ENCODE assay signal across 14 cellular contexts in the genomic region with DNA sequence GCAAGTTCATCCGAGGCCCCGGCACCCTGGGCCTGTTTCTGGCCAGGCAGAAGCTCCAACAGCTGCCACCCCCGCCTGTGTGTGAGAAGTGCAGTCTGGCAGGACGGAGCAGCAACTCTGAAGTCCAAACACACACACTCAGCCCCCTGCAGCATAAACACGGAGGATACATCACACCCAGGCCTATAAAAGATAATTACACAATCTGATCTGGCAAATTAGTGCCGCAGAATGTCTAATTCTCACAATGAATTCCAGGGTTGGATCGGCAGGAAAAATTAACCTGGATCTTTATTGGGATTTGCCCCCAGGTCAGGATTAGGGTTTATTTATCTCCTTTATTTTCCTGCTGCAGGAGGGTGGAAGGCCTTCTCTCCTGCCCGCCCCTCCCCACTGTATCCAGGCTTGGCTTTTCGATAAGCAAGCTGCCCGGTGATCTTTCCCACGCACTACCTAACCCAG.
DNase-seq lines count a peak whose midpoint lies in the region; ATAC-seq and TF ChIP-seq lines count a peak whose summit lies in the region.
"Had no signal": no experiment of that assay in that cellular context is flagged by ENCODE, and none has a peak within 500 bp of the region (broad histone marks: within the 10 kb centered on the region; RNA-seq: fewer than 3 reads in every experiment).

No MANE protein-coding gene starts in this region.

- no peak overlapping the region for H3K23ac ChIP-seq in mesendoderm (ENCODE audit: low read length)

- H2AK5ac ChIP-seq in mesendoderm (ENCODE audit: low read length), result no peak overlapping the region

- no peak overlapping the region for H2BK5ac ChIP-seq in mesendoderm (ENCODE audit: low read length)

- TF ChIP-seq CTCF in SK-N-SH (IDR thresholded peaks at IDR 0.05), result no peak
- TF ChIP-seq CTCF in neural progenitor cell (IDR thresholded peaks at IDR 0.05), result no peak

- WGBS in SK-N-SH (ENCODE audit: low lambda C conversion rate), result 75% methylated on average over 11 of the region's 11 CpGs
- no CpG with 5 or more reads among the region's 11 CpGs for WGBS in mesendoderm (ENCODE audit: extremely low coverage, insufficient coverage, low lambda C conversion rate)

- no peak overlapping the region for H3K4ac ChIP-seq in mesendoderm (ENCODE audit: low read depth, low read length)

- H3K27ac ChIP-seq in SK-N-SH (ENCODE audit: low read depth in 2 of 2, low read length in 1 of 2) (no peak overlapping the region), neural progenitor cell (no peak overlapping the region), mesendoderm (ENCODE audit: low read depth, low read length) (no peak overlapping the region)
- H3K27ac ChIP-seq: KMS-11 had no signal

- CTCF ChIA-PET in SK-N-SH (lab: Yijun Ruan, JAX), result interaction anchor here (0.6 to 4.0 kb wide), 25 partner anchors 10 to 577 kb away, joined by 3 to 23 read pairs (median 4); partner anchors contain the start of gene SOX9

- H3K56ac ChIP-seq in mesendoderm (ENCODE audit: low read length), result no peak overlapping the region

- no peak overlapping the region for H3K18ac ChIP-seq in mesendoderm (ENCODE audit: low read length)

- POLR2A ChIA-PET in SK-N-SH (lab: Yijun Ruan, JAX), result interaction anchor here (0.7 to 1.0 kb wide), 2 partner anchors 9 to 801 kb away, joined by 3 read pairs; no protein-coding TSS in a partner anchor

- no peak overlapping the region for H2BK120ac ChIP-seq in mesendoderm (ENCODE audit: low read depth, low read length)

- peak; percentile 58 for TF ChIP-seq RAD21 in SK-N-SH (IDR thresholded peaks at IDR 0.05; ENCODE audit: low read length)

- H3K4me3 ChIP-seq in SK-N-SH (ENCODE audit: low read depth in 2 of 2, low read length in 1 of 2) (no peak overlapping the region), neural progenitor cell (no peak overlapping the region), mesendoderm (ENCODE audit: low read length) (no peak overlapping the region)

- ATAC-seq in left ventricle myocardium superior (no peak), HG02588 (IDR thresholded peaks at IDR 0.05; ENCODE audit: unreplicated experiment) (no peak)

- H3K9me3 Mint-ChIP-seq in neural progenitor cell, result no peaks in the 10 kb centered on the region
- H3K9me3 Mint-ChIP-seq: activated T-cell treated with anti-CD3 and anti-CD28 coated beads, Interleukin-2, amount 50 U/mL, for 24 hours had no signal

- peaks cover 10% of the 10 kb centered on the region for H3K27me3 Mint-ChIP-seq in neural progenitor cell (ENCODE audit: insufficient read depth, low read depth)

- no peaks in the 10 kb centered on the region for H3K79me1 ChIP-seq in mesendoderm (ENCODE audit: low read length)

- no peak overlapping the region for H4K8ac ChIP-seq in mesendoderm (ENCODE audit: low read depth, low read length)

- H3F3A ChIP-seq in SK-N-SH (replicated peaks; ENCODE audit: insufficient read depth) (no peaks in the 10 kb centered on the region), neural progenitor cell (ENCODE audit: low read depth) (no peaks in the 10 kb centered on the region)

- no peaks in the 10 kb centered on the region for H4K20me1 ChIP-seq in SK-N-SH (ENCODE audit: insufficient read depth)
- H4K20me1 ChIP-seq in neural progenitor cell (ENCODE audit: low read depth), result no peaks in the 10 kb centered on the region

- H3K4me1 ChIP-seq in SK-N-SH (ENCODE audit: control insufficient read depth in 1 of 2, insufficient read depth in 2 of 2, low read depth in 1 of 2, low read length in 1 of 2) (peaks cover 8 to 27% of the 10 kb centered on the region in 2 experiments; a peak in 2 of 4 replicates), neural progenitor cell (peaks cover 11% of the 10 kb centered on the region), mesendoderm (ENCODE audit: control insufficient read depth, low read depth, low read length) (no peaks in the 10 kb centered on the region)

- peak overlapping the region; percentile 81 for H3K27ac Mint-ChIP-seq in neural progenitor cell
- H3K27ac Mint-ChIP-seq: activated T-cell treated with anti-CD3 and anti-CD28 coated beads, Interleukin-2, amount 50 U/mL, for 24 hours had no signal

- H3K9ac ChIP-seq in SK-N-SH (no peak overlapping the region), neural progenitor cell (no peak overlapping the region), mesendoderm (ENCODE audit: low read length) (no peak overlapping the region)
- H3K9ac ChIP-seq: KMS-11 had no signal

- H3K36me3 Mint-ChIP-seq in neural progenitor cell, result no peaks in the 10 kb centered on the region
- H3K36me3 Mint-ChIP-seq: mesothelial cell of epicardium had no signal

- H3K36me3 ChIP-seq in SK-N-SH (replicated peaks in 1 of 2; ENCODE audit: control insufficient read depth in 1 of 2, insufficient read depth in 2 of 2, low read length in 1 of 2), result no peaks in the 10 kb centered on the region
- no peaks in the 10 kb centered on the region for H3K36me3 ChIP-seq in neural progenitor cell
- H3K36me3 ChIP-seq in mesendoderm (ENCODE audit: control insufficient read depth, insufficient read depth, low read length), result no peaks in the 10 kb centered on the region

- no peak overlapping the region for H4K5ac ChIP-seq in mesendoderm (ENCODE audit: low read length)

- H3K9me2 ChIP-seq in SK-N-SH, result no peaks in the 10 kb centered on the region

- intact Hi-C loops in left ventricle myocardium superior (cut with micrococcal nuclease), result no loop called here

- H2AFZ ChIP-seq in SK-N-SH (ENCODE audit: low read depth) (no peak overlapping the region), neural progenitor cell (replicated peaks) (no peak overlapping the region)

- H3K4me3 Mint-ChIP-seq in neural progenitor cell, result no peak overlapping the region
- H3K4me3 Mint-ChIP-seq: activated T-cell treated with anti-CD3 and anti-CD28 coated beads, Interleukin-2, amount 50 U/mL, for 24 hours; mesothelial cell of epicardium had no signal

- 0 out of 2 replicates have a peak, but pooled peaks cover 10% of the 10 kb centered on the region for H3K79me2 ChIP-seq in SK-N-SH (ENCODE audit: insufficient read depth)
- H3K79me2 ChIP-seq in neural progenitor cell (ENCODE audit: low read depth), result no peaks in the 10 kb centered on the region
- H3K79me2 ChIP-seq in mesendoderm (ENCODE audit: control insufficient read depth, insufficient read depth, low read length), result no peaks in the 10 kb centered on the region

- TF ChIP-seq EP300 in SK-N-SH (IDR thresholded peaks at IDR 0.05; ENCODE audit: borderline replicate concordance in 1 of 2, low read depth in 1 of 2, low read length in 1 of 2), result peak in 1 of 2 experiments; percentile 89; a peak in 2 of 4 replicates

- H3K9me3 ChIP-seq in SK-N-SH (no peaks in the 10 kb centered on the region), neural progenitor cell (ENCODE audit: low read depth) (no peaks in the 10 kb centered on the region)

- DNase-seq in DMS 273 (lab: John Stamatoyannopoulos, UW; ENCODE audit: unreplicated experiment) (peak; percentile 90), NCI-H1694 treated with DMSO at 0.1 percent for 48 hours (lab: John Stamatoyannopoulos, UW) (peak; percentile 72), SK-N-SH (peak; percentile 85), neural progenitor cell (ENCODE audit: low spot score) (no peak), left ventricle myocardium superior (no peak), DMS79 treated with DMSO at 0.1 percent for 48 hours (lab: John Stamatoyannopoulos, UW) (no peak), mesendoderm (no peak)
- DNase-seq: activated CD4-positive, CD25-positive, alpha-beta regulatory T cell; activated T-cell treated with anti-CD3 and anti-CD28 coated beads, Interleukin-2, amount 50 U/mL, for 24 hours; SIG-M5; stimulated activated naive CD4-positive, alpha-beta T cell had no signal

- H2BK15ac ChIP-seq in mesendoderm (replicated peaks; ENCODE audit: low read depth), result no peak overlapping the region

- H3K27me3 ChIP-seq in SK-N-SH (ENCODE audit: insufficient read depth) (no peaks in the 10 kb centered on the region), neural progenitor cell (no peaks in the 10 kb centered on the region), mesendoderm (ENCODE audit: insufficient read depth, low read length, poor library complexity) (no peaks in the 10 kb centered on the region)

- H3K4me1 Mint-ChIP-seq in neural progenitor cell, result peaks cover 11% of the 10 kb centered on the region

- H3K4me2 ChIP-seq in SK-N-SH (no peak overlapping the region), neural progenitor cell (peak overlapping the region; percentile 21), mesendoderm (ENCODE audit: low read length) (no peak overlapping the region)
- H3K4me2 ChIP-seq: KMS-11 had no signal

TF ChIP-seq in SK-N-SH, 30 proteins besides CTCF, POLR2A, EP300 and RAD21:
- TF ChIP-seq CHD2 (IDR thresholded peaks at IDR 0.05; ENCODE audit: low read length, partially characterized antibody), result peak; percentile 77
- peak; percentile 98 for TF ChIP-seq RCOR1 (IDR thresholded peaks at IDR 0.05; ENCODE audit: low read length)
- no peak for TF ChIP-seq SIN3A (IDR thresholded peaks at IDR 0.05; ENCODE audit: borderline replicate concordance, low read depth, low read length)
- TF ChIP-seq TAF1 (IDR thresholded peaks at IDR 0.05; ENCODE audit: borderline replicate concordance, low read depth, low read length), result no peak
- peak; percentile 96 for TF ChIP-seq FOXJ3 (CRISPR knock-in tag; IDR thresholded peaks at IDR 0.05)
- no peak; the same call in 1 of the 2 replicates for TF ChIP-seq MXI1 (IDR thresholded peaks at IDR 0.05; ENCODE audit: low read depth, low read length)
- TF ChIP-seq NFIC (IDR thresholded peaks at IDR 0.05; ENCODE audit: borderline replicate concordance), result no peak
- no peak for TF ChIP-seq EZH2phosphoT487 (IDR thresholded peaks at IDR 0.05; ENCODE audit: borderline replicate concordance, low read depth)
- TF ChIP-seq YY1 (IDR thresholded peaks at IDR 0.05; ENCODE audit: low read depth), result no peak
- TF ChIP-seq GATA2 (CRISPR knock-in tag; IDR thresholded peaks at IDR 0.05), result peak; percentile 97
- peak; percentile 32; the same call in 1 of the 2 replicates for TF ChIP-seq SMC3 (IDR thresholded peaks at IDR 0.05; ENCODE audit: low read depth, low read length)

Comparison
In these comparisons a context has a peak if more than half of its experiments do, and no peak if none do; other contexts are left out.
1. DNase-seq: peak in DMS 273 (single experiment), NCI-H1694 treated with DMSO at 0.1 percent for 48 hours (single experiment) and SK-N-SH (single experiment); none in neural progenitor cell (single experiment), left ventricle myocardium superior (single experiment), DMS79 treated with DMSO at 0.1 percent for 48 hours (single experiment) and mesendoderm (single experiment).